Comparison of ENCODE assay signal across 1 cellular context in genomic region chr14:21383848-21384493, GRCh38.
A peak's percentile ranks its signal among the peaks of the same experiment; 100 is the strongest.
TF ChIP-seq lines count a peak whose summit lies in the region.

Gene SUPT16H (minus strand): TSS chr14:21384019. CDS start chr14:21383927, 92 bp downstream.

TF ChIP-seq in SK-N-SH, 30 proteins besides CTCF, POLR2A, EP300 and RAD21 (continued from another document):
- no peak for TF ChIP-seq IRF3 (IDR thresholded peaks at IDR 0.05; ENCODE audit: low read depth, low read length)
- no peak; the same call in 1 of the 2 replicates for TF ChIP-seq REST (IDR thresholded peaks at IDR 0.05; ENCODE audit: low read depth, low read length)
- peak; percentile 94 for TF ChIP-seq CHD2 (IDR thresholded peaks at IDR 0.05; ENCODE audit: low read length, partially characterized antibody)
- TF ChIP-seq FOSL2 (IDR thresholded peaks at IDR 0.05; ENCODE audit: borderline replicate concordance, low read depth), result 0 out of 2 replicates have a peak, but pooled peaks have one; percentile 0
